Comparison of ENCODE assay signal across 9 cellular contexts in the genomic region with DNA sequence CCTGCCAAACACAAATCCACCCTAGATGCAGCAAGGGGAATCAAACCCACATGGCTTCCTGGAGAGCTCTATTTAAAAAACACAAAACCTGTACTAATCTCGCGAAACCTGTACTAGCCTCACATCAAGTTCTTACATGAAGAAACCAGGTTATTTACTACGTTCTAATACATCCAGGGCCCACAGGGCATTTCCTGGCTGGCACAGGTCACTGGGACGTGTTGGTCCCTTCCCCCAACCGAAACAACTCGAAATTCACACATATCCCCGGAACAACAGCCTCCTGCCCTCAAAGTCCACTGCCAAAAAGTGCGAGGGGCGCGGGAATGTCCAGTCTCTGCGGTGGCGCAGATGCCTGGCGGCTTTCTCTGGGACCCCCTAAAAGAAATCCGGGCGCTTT. TPM values are rescaled to one million over a fixed set of nuclear protein-coding genes. Genes with fewer than 3 reads are reported as not detected.
DNase-seq lines count a peak whose midpoint lies in the region; ATAC-seq, FAIRE-seq and TF ChIP-seq lines count a peak whose summit lies in the region.
"Had no signal": no experiment of that assay in that cellular context is flagged by ENCODE, and none has a peak within 500 bp of the region (broad histone marks: within the 10 kb centered on the region; RNA-seq: fewer than 3 reads in every experiment).

No MANE protein-coding gene starts in this region.

- no peaks in the 10 kb centered on the region for H4K20me1 ChIP-seq in HepG2 (ENCODE audit: insufficient read depth, low read length)

- H3K9ac ChIP-seq in liver (ENCODE audit: low read depth in 1 of 2, low read length in 2 of 2) (no peak overlapping the region), HepG2 (ENCODE audit: insufficient read depth, low read depth, low read length) (no peak overlapping the region)

- in situ Hi-C loops in HepG2 (cut with HindIII; ENCODE audit: extremely low pct_ligation_motif_present, low pct_unique_long_range_greater_than_20kb) = no loop called here

- TF ChIP-seq RAD21 in liver (IDR thresholded peaks at IDR 0.05) (no peak), HepG2 (CRISPR knock-in tag; IDR thresholded peaks at IDR 0.05) (no peak)

- TF ChIP-seq CTCF in liver (IDR thresholded peaks at IDR 0.05; ENCODE audit: low read depth, low read length, missing input control) = no peak
- no peak for TF ChIP-seq CTCF in HepG2 (CRISPR knock-in tag; IDR thresholded peaks at IDR 0.05)
- TF ChIP-seq CTCF in bronchial epithelial cell (IDR thresholded peaks at IDR 0.05; ENCODE audit: insufficient read depth, low read length, severe bottlenecking) = no peak
- TF ChIP-seq CTCF in mucosa of descending colon (IDR thresholded peaks at IDR 0.05) = no peak
- TF ChIP-seq CTCF in vagina (IDR thresholded peaks at IDR 0.05) = no peak

- no peaks in the 10 kb centered on the region for H3K79me2 ChIP-seq in HepG2 (ENCODE audit: insufficient read depth, low read length)

- H3K36me3 ChIP-seq in liver (ENCODE audit: control insufficient read depth in 4 of 4, insufficient read depth in 3 of 4, low read depth in 1 of 4, low read length in 3 of 4) (no peaks in the 10 kb centered on the region), HepG2 (replicated peaks in 1 of 2; ENCODE audit: control insufficient read depth in 1 of 2, insufficient read depth in 2 of 2, low read length in 2 of 2) (no peaks in the 10 kb centered on the region), bronchial epithelial cell (ENCODE audit: control insufficient read depth, insufficient read depth, low read length) (no peaks in the 10 kb centered on the region), mucosa of descending colon (ENCODE audit: low read depth) (no peaks in the 10 kb centered on the region), vagina (no peaks in the 10 kb centered on the region)

- TF ChIP-seq EP300 in HepG2 (IDR thresholded peaks at IDR 0.05; ENCODE audit: low read depth in 2 of 2, low read length in 2 of 2) = no peak
- TF ChIP-seq EP300 in HepG2 (CRISPR knock-in tag; IDR thresholded peaks at IDR 0.05; ENCODE audit: borderline replicate concordance) = no peak

- H3K4me1 ChIP-seq in liver (ENCODE audit: control insufficient read depth in 4 of 4, insufficient read depth in 4 of 4, low read length in 3 of 4) (peaks cover 7 to 13% (median 10%) of the 10 kb centered on the region in 4 donors), HepG2 (ENCODE audit: insufficient read depth, low read length) (no peaks in the 10 kb centered on the region), mucosa of descending colon (ENCODE audit: low read depth) (peaks cover 17% of the 10 kb centered on the region), vagina (peaks cover 24% of the 10 kb centered on the region)

- BruUV-seq in HepG2 (replicated peaks; lab: Mats Ljungman, UMichigan) = no TSS peak

- H3K27ac ChIP-seq in liver (ENCODE audit: low read depth in 1 of 2, low read length in 2 of 2) = no peak overlapping the region
- no peak overlapping the region for H3K27ac ChIP-seq in HepG2 (ENCODE audit: extremely low read length, insufficient read depth, low read length)
- H3K27ac ChIP-seq in vagina = peak overlapping the region; percentile 22

- H2AFZ ChIP-seq in HepG2 (ENCODE audit: low read length) = no peak overlapping the region

- H3K27me3 ChIP-seq in liver (ENCODE audit: control insufficient read depth in 4 of 4, insufficient read depth in 4 of 4, low read length in 3 of 4) (peaks cover 0 to 12% (median 10%) of the 10 kb centered on the region in 4 donors), HepG2 (ENCODE audit: control insufficient read depth in 1 of 2, insufficient read depth in 2 of 2, low read length in 2 of 2) (peaks cover 4 to 41% of the 10 kb centered on the region in 2 experiments; a peak in 4 of 5 replicates), bronchial epithelial cell (ENCODE audit: control insufficient read depth, insufficient read depth, low read length) (no peaks in the 10 kb centered on the region), vagina (no peaks in the 10 kb centered on the region)

- TF ChIP-seq POLR2A in HepG2 (IDR thresholded peaks at IDR 0.05; ENCODE audit: insufficient read depth in 1 of 2, low read depth in 2 of 2, low read length in 2 of 2) (no peak), vagina (IDR thresholded peaks at IDR 0.05) (no peak)

- ATAC-seq in HepG2 = no peak
- peak; percentile 18 for ATAC-seq in mucosa of descending colon

- H3K9me3 ChIP-seq in liver (ENCODE audit: control insufficient read depth in 4 of 4, low read length in 3 of 4) (no peaks in the 10 kb centered on the region), HepG2 (ENCODE audit: low read length) (no peaks in the 10 kb centered on the region), mucosa of descending colon (no peaks in the 10 kb centered on the region), vagina (no peaks in the 10 kb centered on the region)

- H3K4me3 ChIP-seq in liver (ENCODE audit: low read depth in 1 of 3, low read length in 3 of 3) (peak overlapping the region in 2 of 3 donors; percentile 36 to 37), HepG2 (replicated peaks in 1 of 3; ENCODE audit: insufficient read depth in 1 of 3, low read depth in 2 of 3, low read length in 3 of 3) (no peak overlapping the region), bronchial epithelial cell (ENCODE audit: low read depth, low read length) (peak overlapping the region; percentile 90), mucosa of descending colon (peak overlapping the region; percentile 79), vagina (peak overlapping the region; percentile 38 to 52)

- CTCF ChIA-PET in HepG2 (lab: Yijun Ruan, JAX; ENCODE audit: low intra/inter-chr PET ratio, low total read pairs) = no interaction called here

- POLR2A ChIA-PET in HepG2 (lab: Yijun Ruan, JAX) = no interaction called here

- FAIRE-seq in HepG2 (lab: Jason Lieb, UNC) = no peak
- FAIRE-seq in bronchial epithelial cell (lab: Jason Lieb, UNC) = no peak

- intact Hi-C loops in HepG2 (cut with micrococcal nuclease; ENCODE audit: unreplicated experiment) (no loop called here), mucosa of descending colon (cut with DNase I, micrococcal nuclease) (no loop called here), vagina (cut with DNase I) (no loop called here)

- DNase-seq in HepG2 (ENCODE audit: low spot score) = no peak
- peak; percentile 77 for DNase-seq in bronchial epithelial cell (ENCODE audit: low read depth)
- DNase-seq in mucosa of descending colon = peak in 2 of 3 donors; percentile 48 to 50
- no peak for DNase-seq in vagina (ENCODE audit: extremely low spot score in 2 of 2)
- no peak for DNase-seq in NCI-H1105 treated with DMSO at 0.1 percent for 48 hours (lab: John Stamatoyannopoulos, UW)
- DNase-seq in stimulated activated naive CD4-positive, alpha-beta T cell (lab: John Stamatoyannopoulos, UW) = no peak
- DNase-seq in NCI-H187 treated with DMSO at 0.1 percent for 48 hours (lab: John Stamatoyannopoulos, UW) = no peak
- DNase-seq: activated CD4-positive, alpha-beta T cell treated with anti-CD3 and anti-CD28 coated beads for 4 hours had no signal

- WGBS in liver = 10% methylated on average over 15 of the region's 15 CpGs
- 47% methylated on average over 15 of the region's 15 CpGs for WGBS in HepG2 (ENCODE audit: low lambda C conversion rate)

- no peak overlapping the region for H3K4me2 ChIP-seq in HepG2 (ENCODE audit: low read depth, low read length)

TF ChIP-seq in liver, 16 proteins besides CTCF, POLR2A, EP300 and RAD21 (continues in another document):
- no peak for TF ChIP-seq ATF3 (IDR thresholded peaks at IDR 0.05)
- TF ChIP-seq, protein P1, sequence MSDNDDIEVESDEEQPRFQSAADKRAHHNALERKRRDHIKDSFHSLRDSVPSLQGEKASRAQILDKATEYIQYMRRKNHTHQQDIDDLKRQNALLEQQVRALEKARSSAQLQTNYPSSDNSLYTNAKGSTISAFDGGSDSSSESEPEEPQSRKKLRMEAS (IDR thresholded peaks at IDR 0.05) = no peak

TF ChIP-seq in HepG2, 621 proteins besides CTCF, POLR2A, EP300 and RAD21 (continues in another document):
- TF ChIP-seq AHR (CRISPR knock-in tag; IDR thresholded peaks at IDR 0.05) (no peak), MXD3 (CRISPR knock-in tag; IDR thresholded peaks at IDR 0.05) (no peak)

RNA-seq across cellular contexts. Expression of gene CDCP1, which starts 1.0 kb away (rescaled TPM):
- total RNA-seq in liver = under 1 TPM; 0.65 to 0.67 TPM
- polyA plus RNA-seq in liver = under 1 TPM; 0.22 to 0.25 TPM
- 0.14 and 0.18 TPM in 2 replicates for total RNA-seq in HepG2 (2016; rRNA removed; fragmentation: Illumina TruSeq; extraction: Trizol)
- under 0.01 and 0.20 TPM in 2 replicates for total RNA-seq in HepG2 (2016; cell fraction: cytosol; rRNA removed; fragmentation: Illumina TruSeq; extraction: Trizol; ENCODE audit: low read depth)
- total RNA-seq in HepG2 (2016; cell fraction: insoluble cytoplasmic fraction; rRNA removed; fragmentation: Illumina TruSeq; extraction: Trizol) = 0.10 and 0.35 TPM in 2 replicates
- total RNA-seq in HepG2 (2016; cell fraction: membrane; rRNA removed; fragmentation: Illumina TruSeq; extraction: Trizol) = 0.21 and 0.28 TPM in 2 replicates
- total RNA-seq in HepG2 (2016; cell fraction: nucleus; rRNA removed; fragmentation: Illumina TruSeq; extraction: Trizol) = 0.22 and 0.28 TPM in 2 replicates
- polyA plus RNA-seq in HepG2 (2011; rRNA removed) = 0.11 and 0.16 TPM in 2 replicates
- polyA plus RNA-seq in HepG2 (2011; cell fraction: cytosol; rRNA removed) = 0.08 and 0.15 TPM in 2 replicates
- 0.03 and 0.08 TPM in 2 replicates for polyA plus RNA-seq in HepG2 (2011; cell fraction: nucleus; rRNA removed)
- polyA plus RNA-seq in HepG2 (2012) = 0.09 and 0.12 TPM in 2 replicates
- polyA plus RNA-seq in HepG2 (2016; cell fraction: cytosol; fragmentation: Illumina TruSeq; extraction: Trizol; ENCODE audit: low read depth) = 0.03 and 0.06 TPM in 2 replicates
- 0.08 and 0.19 TPM in 2 replicates for polyA plus RNA-seq in HepG2 (2016; cell fraction: insoluble cytoplasmic fraction; fragmentation: Illumina TruSeq; extraction: Trizol; ENCODE audit: low read depth)
- polyA plus RNA-seq in HepG2 (2016; cell fraction: membrane; fragmentation: Illumina TruSeq; extraction: Trizol; ENCODE audit: low read depth) = 0.07 and 0.12 TPM in 2 replicates
- polyA plus RNA-seq in HepG2 (2016; cell fraction: nucleus; fragmentation: Illumina TruSeq; extraction: Trizol; ENCODE audit: insufficient read depth, low read depth) = 0.34 and 0.37 TPM in 2 replicates
- polyA minus RNA-seq in HepG2 (2011; rRNA and poly(A)+ RNA removed; ENCODE audit: low replicate concordance) = 0.42 and 6.4 TPM in 2 replicates
- polyA minus RNA-seq in HepG2 (2011; cell fraction: cytosol; rRNA and poly(A)+ RNA removed) = 0.10 and 0.18 TPM in 2 replicates
- 0.12 and 0.13 TPM in 2 replicates for polyA minus RNA-seq in HepG2 (2011; cell fraction: nucleus; rRNA and poly(A)+ RNA removed)
- 41.3 and 64.9 TPM in 2 replicates for total RNA-seq in bronchial epithelial cell
- total RNA-seq in mucosa of descending colon = 100 to 1,000 TPM in 1 of 3 donors, 10 to 100 TPM in 2; 57.6 to 111 (median 87.5) TPM
- total RNA-seq in vagina = 27.5 TPM

Comparison
In these comparisons a context has a peak if more than half of its experiments do, and no peak if none do; other contexts are left out.
1. H3K4me3 ChIP-seq: peak in liver (2 of 3), bronchial epithelial cell (single experiment), mucosa of descending colon (single experiment) and vagina (2 of 2); none in HepG2 (0 of 3).
2. DNase-seq: peak in bronchial epithelial cell (single experiment) and mucosa of descending colon (2 of 3); none in HepG2 (single experiment), vagina (0 of 2), NCI-H1105 treated with DMSO at 0.1 percent for 48 hours (single experiment), stimulated activated naive CD4-positive, alpha-beta T cell (0 of 6) and NCI-H187 treated with DMSO at 0.1 percent for 48 hours (single experiment).
3. RNA of gene CDCP1, which starts 1.0 kb away (total RNA-seq): 57.6 to 111 TPM in mucosa of descending colon, 41.3 to 64.9 TPM in bronchial epithelial cell and 27.5 TPM in vagina (single experiment); 0.65 to 0.67 TPM in liver and under 0.01 to 0.35 TPM in HepG2; every median in the first group is over 10 times any median in the second.